8 cellular contexts compared by ENCODE assay signal in the genomic region with DNA sequence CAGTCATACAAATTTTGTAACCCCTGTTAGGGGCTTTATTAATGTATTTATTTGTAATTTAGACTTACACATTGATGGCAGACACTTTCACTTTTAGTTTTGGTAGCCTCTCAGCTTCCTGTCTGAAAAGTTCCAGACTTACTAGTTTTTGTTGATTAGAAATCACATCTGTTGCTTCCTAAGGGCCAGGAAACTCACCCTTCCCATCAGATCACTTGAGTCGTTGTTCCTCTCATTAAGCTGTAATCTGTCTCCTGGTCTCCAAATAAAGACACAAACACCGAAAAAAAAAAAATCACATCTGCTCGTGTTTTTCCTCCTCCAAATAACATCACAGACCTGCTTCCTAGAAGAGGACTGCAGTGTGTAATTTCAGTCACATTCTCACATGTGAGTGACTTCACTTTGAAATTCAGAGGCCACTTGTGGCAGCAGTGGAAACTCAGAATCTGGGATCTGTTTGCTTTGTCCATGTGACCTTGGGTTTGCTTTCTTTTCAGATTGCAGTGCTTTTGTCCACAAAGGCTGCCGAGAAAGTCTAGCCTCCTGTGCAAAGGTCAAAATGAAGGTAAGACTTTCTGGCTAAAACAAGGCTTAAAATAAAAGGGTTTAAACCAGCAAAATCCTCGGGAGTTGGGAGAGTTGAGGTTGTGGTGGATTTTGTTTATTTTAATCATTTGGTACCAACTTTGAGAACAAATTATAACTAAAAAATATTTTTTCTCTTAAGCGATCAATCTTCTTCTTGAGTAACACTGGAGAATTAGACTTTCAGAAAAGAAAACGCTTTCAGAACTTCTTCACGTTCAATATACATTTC.
DNase-seq lines count a peak whose midpoint lies in the region; ATAC-seq and TF ChIP-seq lines count a peak whose summit lies in the region.

No MANE protein-coding gene starts in this region.

- TF ChIP-seq CTCF in body of pancreas (IDR thresholded peaks at IDR 0.05) = peak in 2 of 7 experiments; percentile 15 to 20
- no peak for TF ChIP-seq CTCF in lower lobe of right lung (IDR thresholded peaks at IDR 0.05)
- TF ChIP-seq CTCF in type B pancreatic cell (conservative IDR thresholded peaks at IDR 0.05) = no peak

- H3K9me3 Mint-ChIP-seq in activated CD8-positive, alpha-beta memory T cell treated with anti-CD3 and anti-CD28 coated beads, Interleukin-2, amount 10 ng/mL, durations not matched to agents 7 days and 5 days (ENCODE audit: low read depth) = no peaks in the 10 kb centered on the region
- no peaks in the 10 kb centered on the region for H3K9me3 Mint-ChIP-seq in type B pancreatic cell

- no peak overlapping the region for H3K9ac ChIP-seq in HUES64 (ENCODE audit: low read depth, low read length)

- TF ChIP-seq POLR2A in body of pancreas (IDR thresholded peaks at IDR 0.05) = peak in 1 of 3 donors; percentile 32

- peak overlapping the region; percentile 75 for H3K4me3 Mint-ChIP-seq in activated CD8-positive, alpha-beta memory T cell treated with anti-CD3 and anti-CD28 coated beads, Interleukin-2, amount 10 ng/mL, durations not matched to agents 7 days and 5 days
- H3K4me3 Mint-ChIP-seq in type B pancreatic cell = peak overlapping the region; percentile 74

- intact Hi-C loops in body of pancreas (cut with DNase I) = no loop called here
- intact Hi-C loops in lower lobe of right lung (cut with DNase I) = no loop called here

- peaks cover 77% of the 10 kb centered on the region for H3K4me1 Mint-ChIP-seq in activated CD8-positive, alpha-beta memory T cell treated with anti-CD3 and anti-CD28 coated beads, Interleukin-2, amount 10 ng/mL, durations not matched to agents 7 days and 5 days
- H3K4me1 Mint-ChIP-seq in type B pancreatic cell (ENCODE audit: unreplicated experiment) = peaks cover 53% of the 10 kb centered on the region

- no peaks in the 10 kb centered on the region for H3K27me3 Mint-ChIP-seq in activated CD8-positive, alpha-beta memory T cell treated with anti-CD3 and anti-CD28 coated beads, Interleukin-2, amount 10 ng/mL, durations not matched to agents 7 days and 5 days
- no peaks in the 10 kb centered on the region for H3K27me3 Mint-ChIP-seq in type B pancreatic cell

- peaks cover 8% of the 10 kb centered on the region for H3K4me1 ChIP-seq in HUES64 (ENCODE audit: insufficient read depth, low read length)
- peaks cover 68% of the 10 kb centered on the region for H3K4me1 ChIP-seq in body of pancreas
- peaks cover 66% of the 10 kb centered on the region for H3K4me1 ChIP-seq in lower lobe of right lung

- CTCF ChIA-PET in activated CD8-positive, alpha-beta memory T cell treated with anti-CD3 and anti-CD28 coated beads, Interleukin-2, amount 10 ng/mL, durations not matched to agents 7 days and 5 days (lab: Charles Lee) = interaction anchor here (0.8 to 1.4 kb wide), 6 partner anchors 11 to 411 kb away, joined by 3 to 4 read pairs (median 3); no protein-coding TSS in a partner anchor

- peak overlapping the region; percentile 94 for H3K27ac Mint-ChIP-seq in activated CD8-positive, alpha-beta memory T cell treated with anti-CD3 and anti-CD28 coated beads, Interleukin-2, amount 10 ng/mL, durations not matched to agents 7 days and 5 days
- peak overlapping the region; percentile 88 for H3K27ac Mint-ChIP-seq in type B pancreatic cell

- H3K36me3 ChIP-seq in HUES64 (ENCODE audit: insufficient read depth, low read length) = peaks cover 23% of the 10 kb centered on the region
- peaks cover 0 to 12% of the 10 kb centered on the region in 2 donors for H3K36me3 ChIP-seq in body of pancreas (replicated peaks in 1 of 2; ENCODE audit: insufficient read depth in 1 of 2, low read depth in 2 of 2)
- H3K36me3 ChIP-seq in lower lobe of right lung = peaks cover 56% of the 10 kb centered on the region

- WGBS in HUES64 = 75% methylated on average over 8 of the region's 8 CpGs
- 11 to 13% methylated on average over 8 of the region's 8 CpGs for WGBS in body of pancreas, 2 donors

- H3K27ac ChIP-seq in HUES64 (ENCODE audit: low read depth, low read length) = peak overlapping the region; percentile 16; the same call in 1 of the 2 replicates
- peak overlapping the region; percentile 61 to 89 (median 84) for H3K27ac ChIP-seq in body of pancreas
- peak overlapping the region; percentile 83 for H3K27ac ChIP-seq in lower lobe of right lung

- H3K27me3 ChIP-seq in HUES64 (ENCODE audit: insufficient read depth, low read length) (no peaks in the 10 kb centered on the region), body of pancreas (no peaks in the 10 kb centered on the region), lower lobe of right lung (ENCODE audit: low read depth) (no peaks in the 10 kb centered on the region)

- peaks cover 48% of the 10 kb centered on the region for H3K36me3 Mint-ChIP-seq in activated CD8-positive, alpha-beta memory T cell treated with anti-CD3 and anti-CD28 coated beads, Interleukin-2, amount 10 ng/mL, durations not matched to agents 7 days and 5 days
- peaks cover 23% of the 10 kb centered on the region for H3K36me3 Mint-ChIP-seq in type B pancreatic cell

- DNase-seq in activated CD8-positive, alpha-beta memory T cell treated with anti-CD3 and anti-CD28 coated beads, Interleukin-2, amount 10 ng/mL, durations not matched to agents 7 days and 5 days = no peak
- DNase-seq in activated CD8-positive, alpha-beta memory T cell treated with anti-CD3 and anti-CD28 coated beads, Interleukin-2, amount 50 U/mL, for 4 hours = no peak
- DNase-seq in body of pancreas (peak; percentile 63 to 84 (median 71)), lower lobe of right lung (no peak), type B pancreatic cell (ENCODE audit: extremely low spot score, unreplicated experiment) (no peak), NCI-H510A (lab: John Stamatoyannopoulos, UW) (no peak), NCI-H446 (lab: John Stamatoyannopoulos, UW) (no peak)

- ATAC-seq in activated CD8-positive, alpha-beta memory T cell treated with anti-CD3 and anti-CD28 coated beads, Interleukin-2, amount 10 ng/mL, durations not matched to agents 7 days and 5 days = peak; percentile 5
- ATAC-seq in body of pancreas = peak; percentile 85
- ATAC-seq in lower lobe of right lung = peak; percentile 60 to 81

- no peaks in the 10 kb centered on the region for H3K9me3 ChIP-seq in HUES64 (ENCODE audit: insufficient read depth, low read depth, low read length)
- no peaks in the 10 kb centered on the region for H3K9me3 ChIP-seq in body of pancreas
- H3K9me3 ChIP-seq in lower lobe of right lung = no peaks in the 10 kb centered on the region

- H3K4me3 ChIP-seq in HUES64 (ENCODE audit: low read length) = no peak overlapping the region
- H3K4me3 ChIP-seq in body of pancreas = no peak overlapping the region
- H3K4me3 ChIP-seq in lower lobe of right lung = peak overlapping the region; percentile 27

Comparison
In these comparisons a context has a peak if more than half of its experiments do, and no peak if none do; other contexts are left out.
1. ATAC-seq: peak in every context shown above with its lines; median percentile 85 in body of pancreas; 70 in lower lobe of right lung; 5 in activated CD8-positive, alpha-beta memory T cell treated with anti-CD3 and anti-CD28 coated beads, Interleukin-2, amount 10 ng/mL, durations not matched to agents 7 days and 5 days.
2. DNase-seq: peak in body of pancreas (4 of 4); none in activated CD8-positive, alpha-beta memory T cell treated with anti-CD3 and anti-CD28 coated beads, Interleukin-2, amount 10 ng/mL, durations not matched to agents 7 days and 5 days (single experiment), activated CD8-positive, alpha-beta memory T cell treated with anti-CD3 and anti-CD28 coated beads, Interleukin-2, amount 50 U/mL, for 4 hours (single experiment), lower lobe of right lung (single experiment), type B pancreatic cell (single experiment), NCI-H510A (single experiment) and NCI-H446 (0 of 2).
3. H3K27ac ChIP-seq: peak in every context shown above with its lines; median percentile 84 in body of pancreas; 83 in lower lobe of right lung; 16 in HUES64.